12 cellular contexts compared by ENCODE assay signal in the genomic region with DNA sequence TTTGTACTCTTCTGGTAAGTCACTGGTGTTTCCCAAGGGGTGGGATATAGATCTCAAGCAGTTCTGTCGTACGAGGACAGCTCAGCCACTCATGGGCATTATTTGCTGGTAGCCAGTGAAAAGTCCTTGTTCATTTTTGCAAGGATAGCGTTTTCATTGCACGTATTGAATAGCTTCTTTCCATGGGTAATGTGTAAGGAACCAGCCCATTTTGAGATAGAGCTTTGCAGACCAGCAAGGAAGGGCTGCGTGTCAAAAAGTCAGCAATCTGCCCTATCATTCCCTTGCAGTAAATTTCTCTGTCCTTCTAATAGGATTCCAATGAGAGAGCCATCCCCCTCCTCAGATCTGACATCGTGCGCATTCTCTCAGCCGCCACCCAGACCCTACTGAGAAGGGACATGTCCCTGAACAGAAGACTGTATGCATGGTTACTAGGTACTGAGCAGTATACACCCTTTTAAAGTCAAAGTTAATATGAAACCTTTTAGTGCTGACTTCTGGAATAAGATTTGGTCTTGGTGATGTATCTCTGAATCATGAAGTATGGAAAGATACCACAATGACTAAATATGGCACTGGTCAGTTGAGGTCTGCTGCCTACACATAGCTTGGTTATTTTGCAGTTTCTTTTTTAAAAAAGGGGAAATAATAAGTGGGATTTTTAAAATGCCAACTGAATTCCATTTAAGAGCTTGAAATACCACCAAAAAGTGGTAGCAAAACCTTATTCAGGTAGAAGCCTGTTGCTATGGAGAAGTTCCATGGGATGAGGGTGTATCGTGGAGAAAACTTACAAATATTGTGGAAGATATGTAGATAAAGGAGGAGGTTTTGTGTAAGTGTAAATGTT. TPM values are rescaled to one million over a fixed set of nuclear protein-coding genes. Genes with fewer than 3 reads are reported as not detected.
DNase-seq lines count a peak whose midpoint lies in the region; ATAC-seq, FAIRE-seq and TF ChIP-seq lines count a peak whose summit lies in the region.
"Had no signal": no experiment of that assay in that cellular context is flagged by ENCODE, and none has a peak within 500 bp of the region (broad histone marks: within the 10 kb centered on the region; RNA-seq: fewer than 3 reads in every experiment).

No MANE protein-coding gene starts in this region.

- peaks cover 7% of the 10 kb centered on the region; the same call in 1 of the 2 replicates for H3K4me1 ChIP-seq in HepG2 (ENCODE audit: insufficient read depth, low read length)
- no peaks in the 10 kb centered on the region for H3K4me1 ChIP-seq in right lobe of liver
- H3K4me1 ChIP-seq: BLaER1, prostate gland had no signal

- H3K9me3 ChIP-seq in HepG2 (ENCODE audit: low read length) (no peaks in the 10 kb centered on the region), right lobe of liver (no peaks in the 10 kb centered on the region)
- H3K9me3 ChIP-seq: BLaER1, prostate gland had no signal

- BruUV-seq in HepG2 (replicated peaks; lab: Mats Ljungman, UMichigan), result no TSS peak

- 97% methylated on average over 9 of the region's 9 CpGs for WGBS in HepG2 (ENCODE audit: low lambda C conversion rate)
- WGBS in right lobe of liver (ENCODE audit: insufficient coverage, low coverage, low lambda C conversion rate, missing lambda C conversion rate), result 88% methylated on average over 9 of the region's 9 CpGs

- intact Hi-C loops in HepG2 (cut with micrococcal nuclease; ENCODE audit: unreplicated experiment), result loop anchor here (5.0 kb wide), 1 partner anchor 120 kb away; no protein-coding TSS in a partner anchor
- intact Hi-C loops in right lobe of liver (cut with DNase I), result no loop called here

- TF ChIP-seq RAD21 in HepG2 (CRISPR knock-in tag; IDR thresholded peaks at IDR 0.05), result no peak

- H3K27ac ChIP-seq in HepG2 (ENCODE audit: extremely low read length, insufficient read depth, low read length) (no peak overlapping the region), right lobe of liver (no peak overlapping the region)
- H3K27ac ChIP-seq: BLaER1, prostate gland had no signal

- in situ Hi-C loops in HepG2 (cut with HindIII; ENCODE audit: extremely low pct_ligation_motif_present, low pct_unique_long_range_greater_than_20kb), result no loop called here

- ATAC-seq in HepG2 (no peak), right lobe of liver (no peak), SK-N-SH treated with all-trans-retinoic acid at 6 μM for 48 hours (peak; percentile 56)

- H3K27me3 ChIP-seq in HepG2 (ENCODE audit: control insufficient read depth in 1 of 2, insufficient read depth in 2 of 2, low read length in 2 of 2) (no peaks in the 10 kb centered on the region), right lobe of liver (no peaks in the 10 kb centered on the region)
- H3K27me3 ChIP-seq: BLaER1 had no signal

- CTCF ChIA-PET in HepG2 (lab: Yijun Ruan, JAX; ENCODE audit: low intra/inter-chr PET ratio, low total read pairs), result no interaction called here

- H3K4me2 ChIP-seq in HepG2 (ENCODE audit: low read depth, low read length), result no peak overlapping the region
- H3K4me2 ChIP-seq: BLaER1 had no signal

- no peaks in the 10 kb centered on the region for H4K20me1 ChIP-seq in HepG2 (ENCODE audit: insufficient read depth, low read length)
- H4K20me1 ChIP-seq: BLaER1 had no signal

- TF ChIP-seq POLR2A in HepG2 (IDR thresholded peaks at IDR 0.05; ENCODE audit: insufficient read depth in 1 of 2, low read depth in 2 of 2, low read length in 2 of 2) (no peak), right lobe of liver (IDR thresholded peaks at IDR 0.05) (no peak)

- FAIRE-seq in HepG2 (lab: Jason Lieb, UNC), result no peak

- TF ChIP-seq EP300 in HepG2 (IDR thresholded peaks at IDR 0.05; ENCODE audit: low read depth in 2 of 2, low read length in 2 of 2) (no peak), HepG2 (CRISPR knock-in tag; IDR thresholded peaks at IDR 0.05; ENCODE audit: borderline replicate concordance) (no peak)

- TF ChIP-seq CTCF in HepG2 (CRISPR knock-in tag; IDR thresholded peaks at IDR 0.05) (no peak), right lobe of liver (IDR thresholded peaks at IDR 0.05) (no peak), fibroblast of pulmonary artery (IDR thresholded peaks at IDR 0.05; ENCODE audit: low read length, missing control alignments) (no peak)

- POLR2A ChIA-PET in HepG2 (lab: Yijun Ruan, JAX), result no interaction called here

- H3K4me3 ChIP-seq in HepG2 (replicated peaks in 1 of 3; ENCODE audit: insufficient read depth in 1 of 3, low read depth in 2 of 3, low read length in 3 of 3), result no peak overlapping the region
- H3K4me3 ChIP-seq in right lobe of liver, result no peak overlapping the region
- no peak overlapping the region for H3K4me3 ChIP-seq in fibroblast of pulmonary artery (replicated peaks; ENCODE audit: low read depth, low read length)
- H3K4me3 ChIP-seq: BLaER1, prostate gland had no signal

- DNase-seq in HepG2 (ENCODE audit: low spot score) (no peak), right lobe of liver (no peak), fibroblast of pulmonary artery (ENCODE audit: low read depth) (peak; percentile 72), NCI-H345 treated with DMSO at 0.1 percent for 48 hours (lab: John Stamatoyannopoulos, UW; ENCODE audit: unreplicated experiment) (no peak), NOMO-1 treated with dmso at 0.1 percent for 144 hours (lab: John Stamatoyannopoulos, UW; ENCODE audit: unreplicated experiment) (no peak), GM19238 (ENCODE audit: insufficient read length, low spot score) (no peak), NCI-H146 (lab: John Stamatoyannopoulos, UW) (no peak)
- DNase-seq: NCI-H1048, NCI-H82 had no signal

- no peaks in the 10 kb centered on the region; a peak in 1 of 5 replicates for H3K36me3 ChIP-seq in HepG2 (replicated peaks in 1 of 2; ENCODE audit: control insufficient read depth in 1 of 2, insufficient read depth in 2 of 2, low read length in 2 of 2)
- H3K36me3 ChIP-seq in right lobe of liver, result peaks cover 0 to 39% (median 3%) of the 10 kb centered on the region in 4 donors
- H3K36me3 ChIP-seq: prostate gland had no signal

- H3K9ac ChIP-seq in HepG2 (ENCODE audit: insufficient read depth, low read depth, low read length), result no peak overlapping the region
- H3K9ac ChIP-seq: BLaER1 had no signal

- H2AFZ ChIP-seq in HepG2 (ENCODE audit: low read length), result no peak overlapping the region

- H3K79me2 ChIP-seq in HepG2 (ENCODE audit: insufficient read depth, low read length), result no peaks in the 10 kb centered on the region

TF ChIP-seq in HepG2, 621 proteins besides CTCF, POLR2A, EP300 and RAD21:
- TF ChIP-seq MAFK (conservative IDR thresholded peaks at IDR 0.05 in 1 of 2, IDR thresholded peaks at IDR 0.05 in 1 of 2; ENCODE audit: low read length in 2 of 2) (peak; percentile 68 to 80), ZNF337 (CRISPR knock-in tag; IDR thresholded peaks at IDR 0.05; ENCODE audit: borderline replicate concordance, low read depth) (no peak), MAFF (IDR thresholded peaks at IDR 0.05; ENCODE audit: low read depth, low read length) (peak; percentile 61)

TF ChIP-seq in SK-N-SH treated with all-trans-retinoic acid at 6 μM for 48 hours, 23 proteins besides CTCF, POLR2A, EP300 and RAD21:
- TF ChIP-seq ZFP30 (CRISPR knock-in tag; IDR thresholded peaks at IDR 0.05) (no peak), PPARA (CRISPR knock-in tag; IDR thresholded peaks at IDR 0.05; ENCODE audit: borderline replicate concordance) (no peak), ZNF70 (CRISPR knock-in tag; IDR thresholded peaks at IDR 0.05) (no peak), ZFP3 (CRISPR knock-in tag; IDR thresholded peaks at IDR 0.05) (no peak), ESRRG (CRISPR knock-in tag; IDR thresholded peaks at IDR 0.05) (no peak), CSDC2 (CRISPR knock-in tag; IDR thresholded peaks at IDR 0.05) (no peak), TOX (CRISPR knock-in tag; IDR thresholded peaks at IDR 0.05; ENCODE audit: borderline replicate concordance) (no peak), ZNF565 (CRISPR knock-in tag; conservative IDR thresholded peaks at IDR 0.05; ENCODE audit: low read depth) (no peak), ISL1 (CRISPR knock-in tag; IDR thresholded peaks at IDR 0.05) (no peak)
- TF ChIP-seq, protein P1, sequence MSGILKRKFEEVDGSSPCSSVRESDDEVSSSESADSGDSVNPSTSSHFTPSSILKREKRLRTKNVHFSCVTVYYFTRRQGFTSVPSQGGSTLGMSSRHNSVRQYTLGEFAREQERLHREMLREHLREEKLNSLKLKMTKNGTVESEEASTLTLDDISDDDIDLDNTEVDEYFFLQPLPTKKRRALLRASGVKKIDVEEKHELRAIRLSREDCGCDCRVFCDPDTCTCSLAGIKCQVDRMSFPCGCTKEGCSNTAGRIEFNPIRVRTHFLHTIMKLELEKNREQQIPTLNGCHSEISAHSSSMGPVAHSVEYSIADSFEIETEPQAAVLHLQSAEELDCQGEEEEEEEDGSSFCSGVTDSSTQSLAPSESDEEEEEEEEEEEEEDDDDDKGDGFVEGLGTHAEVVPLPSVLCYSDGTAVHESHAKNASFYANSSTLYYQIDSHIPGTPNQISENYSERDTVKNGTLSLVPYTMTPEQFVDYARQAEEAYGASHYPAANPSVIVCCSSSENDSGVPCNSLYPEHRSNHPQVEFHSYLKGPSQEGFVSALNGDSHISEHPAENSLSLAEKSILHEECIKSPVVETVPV (CRISPR knock-in tag; IDR thresholded peaks at IDR 0.05), result no peak

RNA-seq across cellular contexts. Expression of a gene that starts 55.3 kb away (rescaled TPM):
- total RNA-seq in HepG2 (2016; rRNA removed; fragmentation: Illumina TruSeq; extraction: Trizol), result 2.8 and 3.0 TPM in 2 replicates
- total RNA-seq in HepG2 (2016; cell fraction: cytosol; rRNA removed; fragmentation: Illumina TruSeq; extraction: Trizol; ENCODE audit: low read depth), result 2.6 and 3.3 TPM in 2 replicates
- 2.4 and 3.0 TPM in 2 replicates for total RNA-seq in HepG2 (2016; cell fraction: insoluble cytoplasmic fraction; rRNA removed; fragmentation: Illumina TruSeq; extraction: Trizol)
- total RNA-seq in HepG2 (2016; cell fraction: membrane; rRNA removed; fragmentation: Illumina TruSeq; extraction: Trizol), result 1.3 and 1.6 TPM in 2 replicates
- 2.4 and 2.5 TPM in 2 replicates for total RNA-seq in HepG2 (2016; cell fraction: nucleus; rRNA removed; fragmentation: Illumina TruSeq; extraction: Trizol)
- 2.3 and 3.2 TPM in 2 replicates for polyA plus RNA-seq in HepG2 (2011; rRNA removed)
- 2.0 and 2.3 TPM in 2 replicates for polyA plus RNA-seq in HepG2 (2011; cell fraction: cytosol; rRNA removed)
- 4.2 and 4.4 TPM in 2 replicates for polyA plus RNA-seq in HepG2 (2011; cell fraction: nucleus; rRNA removed)
- 3.9 TPM in 2 replicates for polyA plus RNA-seq in HepG2 (2012)
- 0.11 and 0.18 TPM in 2 replicates for polyA plus RNA-seq in HepG2 (2016; cell fraction: cytosol; fragmentation: Illumina TruSeq; extraction: Trizol; ENCODE audit: low read depth)
- 1.6 TPM in 2 replicates for polyA plus RNA-seq in HepG2 (2016; cell fraction: insoluble cytoplasmic fraction; fragmentation: Illumina TruSeq; extraction: Trizol; ENCODE audit: low read depth)
- 0.45 and 0.50 TPM in 2 replicates for polyA plus RNA-seq in HepG2 (2016; cell fraction: membrane; fragmentation: Illumina TruSeq; extraction: Trizol; ENCODE audit: low read depth)
- 3.0 and 3.5 TPM in 2 replicates for polyA plus RNA-seq in HepG2 (2016; cell fraction: nucleus; fragmentation: Illumina TruSeq; extraction: Trizol; ENCODE audit: insufficient read depth, low read depth)
- polyA minus RNA-seq in HepG2 (2011; rRNA and poly(A)+ RNA removed; ENCODE audit: low replicate concordance), result 1.9 and 6.3 TPM in 2 replicates
- polyA minus RNA-seq in HepG2 (2011; cell fraction: cytosol; rRNA and poly(A)+ RNA removed), result 5.7 and 6.1 TPM in 2 replicates
- 8.0 and 8.5 TPM in 2 replicates for polyA minus RNA-seq in HepG2 (2011; cell fraction: nucleus; rRNA and poly(A)+ RNA removed)
- 10 to 100 TPM in 5 of 6 experiments, 1 to 10 TPM in 1; 6.6 to 30.1 (median 20.9) TPM for total RNA-seq in right lobe of liver
